11 cellular contexts compared by ENCODE assay signal in the genomic region with DNA sequence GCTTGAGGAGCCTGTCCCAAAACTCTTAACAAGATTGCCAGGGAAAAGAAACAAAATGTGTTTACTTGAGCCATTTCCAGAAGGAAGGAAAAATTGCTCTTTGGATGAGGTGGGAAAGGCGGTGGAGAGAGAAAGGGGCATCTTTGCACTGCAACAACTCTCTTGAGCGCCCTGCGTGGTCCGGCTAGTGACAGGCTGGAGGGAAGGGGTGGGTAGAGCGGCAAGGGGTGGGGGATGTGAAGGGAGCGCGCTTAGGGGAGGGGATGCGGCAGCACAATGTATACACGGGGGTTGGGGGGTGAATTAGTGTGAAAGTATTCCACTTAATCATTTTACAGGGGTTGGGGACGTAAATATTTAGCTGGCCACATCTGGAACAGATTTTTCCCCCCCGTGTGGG. TPM values are rescaled to one million over a fixed set of nuclear protein-coding genes. Genes with fewer than 3 reads are reported as not detected.
DNase-seq lines count a peak whose midpoint lies in the region; ATAC-seq, FAIRE-seq and TF ChIP-seq lines count a peak whose summit lies in the region.
"Had no signal": no experiment of that assay in that cellular context is flagged by ENCODE, and none has a peak within 500 bp of the region (broad histone marks: within the 10 kb centered on the region; RNA-seq: fewer than 3 reads in every experiment).

No MANE protein-coding gene starts in this region.

- no peaks in the 10 kb centered on the region for H4K20me1 ChIP-seq in neural cell (ENCODE audit: insufficient read depth)

- DNase-seq in body of pancreas (peak; percentile 16 to 47 (median 26)), right cardiac atrium (peak in 1 of 3 donors; percentile 34), upper lobe of left lung (no peak), urothelium cell line (ENCODE audit: low spot score) (no peak)
- DNase-seq: activated naive CD8-positive, alpha-beta T cell treated with anti-CD3 and anti-CD28 coated beads, Interleukin-2, amount 50 U/mL, for 24 hours; CD4-positive, alpha-beta T cell; effector CD8-positive, alpha-beta T cell; naive B cell had no signal

- TF ChIP-seq CTCF in body of pancreas (IDR thresholded peaks at IDR 0.05) (no peak), neural cell (IDR thresholded peaks at IDR 0.05; ENCODE audit: poor library complexity, severe bottlenecking) (no peak), upper lobe of left lung (IDR thresholded peaks at IDR 0.05) (no peak)

- 2 to 5% methylated on average over 11 of the region's 11 CpGs for WGBS in body of pancreas, 2 donors
- 2% methylated on average over 11 of the region's 11 CpGs for WGBS in right cardiac atrium
- 4 to 5% methylated on average over 11 of the region's 11 CpGs for WGBS in upper lobe of left lung, 2 donors

- H3K4me1 ChIP-seq in body of pancreas: peaks cover 13% of the 10 kb centered on the region
- peaks cover 2% of the 10 kb centered on the region for H3K4me1 ChIP-seq in right cardiac atrium (ENCODE audit: control insufficient read depth, insufficient read depth, low read length)
- H3K4me1 ChIP-seq in upper lobe of left lung: peaks cover 5 to 21% (median 7%) of the 10 kb centered on the region in 4 donors

- H3K27me3 ChIP-seq in body of pancreas: no peaks in the 10 kb centered on the region
- H3K27me3 ChIP-seq in right cardiac atrium (ENCODE audit: control insufficient read depth, insufficient read depth): no peaks in the 10 kb centered on the region
- H3K27me3 ChIP-seq in neural cell (ENCODE audit: insufficient read depth, low read depth, low read length): peaks cover 49% of the 10 kb centered on the region
- peaks cover 0 to 2% (median 0%) of the 10 kb centered on the region in 4 donors for H3K27me3 ChIP-seq in upper lobe of left lung

- H3K4me3 ChIP-seq in body of pancreas: peak overlapping the region; percentile 53 to 60
- H3K4me3 ChIP-seq in right cardiac atrium (ENCODE audit: low read length): peak overlapping the region; percentile 48
- peak overlapping the region; percentile 67 for H3K4me3 ChIP-seq in neural cell (ENCODE audit: low read length)
- peak overlapping the region in 3 of 4 donors; percentile 33 to 54 (median 44) for H3K4me3 ChIP-seq in upper lobe of left lung

- peak; percentile 16 for ATAC-seq in body of pancreas
- ATAC-seq in right cardiac atrium: no peak
- ATAC-seq in upper lobe of left lung (ENCODE audit: low FRiP score in 2 of 2): no peak
- no peak for ATAC-seq in HG03571 (IDR thresholded peaks at IDR 0.05; ENCODE audit: unreplicated experiment)
- no peak for ATAC-seq in GM19397 (IDR thresholded peaks at IDR 0.05; ENCODE audit: unreplicated experiment)
- ATAC-seq: activated naive CD8-positive, alpha-beta T cell treated with anti-CD3 and anti-CD28 coated beads, Interleukin-2, amount 50 U/mL, for 24 hours had no signal

- no peaks in the 10 kb centered on the region for H3K79me2 ChIP-seq in neural cell (replicated peaks; ENCODE audit: insufficient read depth, low read length)

- H3K27ac ChIP-seq in body of pancreas (peak overlapping the region; percentile 26 to 94 (median 84)), right cardiac atrium (ENCODE audit: low read length) (no peak overlapping the region), neural cell (ENCODE audit: low read length) (no peak overlapping the region), upper lobe of left lung (peak overlapping the region in 2 of 4 donors; percentile 47 to 61)

- no peaks in the 10 kb centered on the region for H3K36me3 ChIP-seq in body of pancreas (replicated peaks in 1 of 2; ENCODE audit: insufficient read depth in 1 of 2, low read depth in 2 of 2)
- no peaks in the 10 kb centered on the region for H3K36me3 ChIP-seq in neural cell (ENCODE audit: insufficient read depth, low read length)
- H3K36me3 ChIP-seq in upper lobe of left lung: no peaks in the 10 kb centered on the region

- TF ChIP-seq RAD21 in neural cell (conservative IDR thresholded peaks at IDR 0.05): no peak

- TF ChIP-seq EP300 in neural cell (conservative IDR thresholded peaks at IDR 0.05; ENCODE audit: poor library complexity, severe bottlenecking): no peak
- no peak for TF ChIP-seq EP300 in upper lobe of left lung (IDR thresholded peaks at IDR 0.05)

- H3K9me3 ChIP-seq in body of pancreas: no peaks in the 10 kb centered on the region
- H3K9me3 ChIP-seq in right cardiac atrium (ENCODE audit: control insufficient read depth, low read length): peaks cover 1% of the 10 kb centered on the region
- H3K9me3 ChIP-seq in neural cell (ENCODE audit: low read length): no peaks in the 10 kb centered on the region
- H3K9me3 ChIP-seq in upper lobe of left lung: no peaks in the 10 kb centered on the region

- no peak overlapping the region for H3K4me2 ChIP-seq in neural cell (ENCODE audit: low read length)

- H2AFZ ChIP-seq in neural cell (ENCODE audit: low read depth, low read length): no peak overlapping the region

- no peak overlapping the region for H3K9ac ChIP-seq in neural cell (ENCODE audit: low read length)

- no peak for FAIRE-seq in urothelium cell line (lab: Jason Lieb, UNC)

- no peaks in the 10 kb centered on the region for H3K9me2 ChIP-seq in neural cell (ENCODE audit: insufficient read depth, low read length)

- intact Hi-C loops in body of pancreas (cut with DNase I) (no loop called here), right cardiac atrium (cut with DNase I) (no loop called here)

- TF ChIP-seq POLR2A in body of pancreas (IDR thresholded peaks at IDR 0.05) (no peak), upper lobe of left lung (IDR thresholded peaks at IDR 0.05) (no peak)

- no peaks in the 10 kb centered on the region for H3F3A ChIP-seq in neural cell (ENCODE audit: insufficient read depth, low read length, poor library complexity, severe bottlenecking)

TF ChIP-seq in neural cell, 6 proteins besides CTCF, POLR2A, EP300 and RAD21:
- TF ChIP-seq POLR2AphosphoS5 (IDR thresholded peaks at IDR 0.05) (no peak), MXI1 (conservative IDR thresholded peaks at IDR 0.05; ENCODE audit: poor library complexity, severe bottlenecking) (no peak), SMC3 (conservative IDR thresholded peaks at IDR 0.05; ENCODE audit: poor library complexity) (no peak), EZH2 (IDR thresholded peaks at IDR 0.05; ENCODE audit: borderline replicate concordance, insufficient read depth, low read length, poor library complexity, severe bottlenecking) (no peak), TAF1 (IDR thresholded peaks at IDR 0.05; ENCODE audit: low read depth) (no peak)
- TF ChIP-seq, protein P1, sequence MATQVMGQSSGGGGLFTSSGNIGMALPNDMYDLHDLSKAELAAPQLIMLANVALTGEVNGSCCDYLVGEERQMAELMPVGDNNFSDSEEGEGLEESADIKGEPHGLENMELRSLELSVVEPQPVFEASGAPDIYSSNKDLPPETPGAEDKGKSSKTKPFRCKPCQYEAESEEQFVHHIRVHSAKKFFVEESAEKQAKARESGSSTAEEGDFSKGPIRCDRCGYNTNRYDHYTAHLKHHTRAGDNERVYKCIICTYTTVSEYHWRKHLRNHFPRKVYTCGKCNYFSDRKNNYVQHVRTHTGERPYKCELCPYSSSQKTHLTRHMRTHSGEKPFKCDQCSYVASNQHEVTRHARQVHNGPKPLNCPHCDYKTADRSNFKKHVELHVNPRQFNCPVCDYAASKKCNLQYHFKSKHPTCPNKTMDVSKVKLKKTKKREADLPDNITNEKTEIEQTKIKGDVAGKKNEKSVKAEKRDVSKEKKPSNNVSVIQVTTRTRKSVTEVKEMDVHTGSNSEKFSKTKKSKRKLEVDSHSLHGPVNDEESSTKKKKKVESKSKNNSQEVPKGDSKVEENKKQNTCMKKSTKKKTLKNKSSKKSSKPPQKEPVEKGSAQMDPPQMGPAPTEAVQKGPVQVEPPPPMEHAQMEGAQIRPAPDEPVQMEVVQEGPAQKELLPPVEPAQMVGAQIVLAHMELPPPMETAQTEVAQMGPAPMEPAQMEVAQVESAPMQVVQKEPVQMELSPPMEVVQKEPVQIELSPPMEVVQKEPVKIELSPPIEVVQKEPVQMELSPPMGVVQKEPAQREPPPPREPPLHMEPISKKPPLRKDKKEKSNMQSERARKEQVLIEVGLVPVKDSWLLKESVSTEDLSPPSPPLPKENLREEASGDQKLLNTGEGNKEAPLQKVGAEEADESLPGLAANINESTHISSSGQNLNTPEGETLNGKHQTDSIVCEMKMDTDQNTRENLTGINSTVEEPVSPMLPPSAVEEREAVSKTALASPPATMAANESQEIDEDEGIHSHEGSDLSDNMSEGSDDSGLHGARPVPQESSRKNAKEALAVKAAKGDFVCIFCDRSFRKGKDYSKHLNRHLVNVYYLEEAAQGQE (IDR thresholded peaks at IDR 0.05; ENCODE audit: borderline replicate concordance): no peak

RNA-seq across cellular contexts. Expression of a gene that starts 1.3 kb away (rescaled TPM):
- total RNA-seq in body of pancreas (10 to 100 TPM in 1 of 2 donors, 1 to 10 TPM in 1; 8.6 to 11.5 TPM), right cardiac atrium (1 to 10 TPM in 2 of 4 donors, under 1 TPM in 2; 0.31 to 3.7 (median 1.0) TPM), upper lobe of left lung (10 to 100 TPM in 1 of 6 donors, 1 to 10 TPM in 5; 1.1 to 12.6 (median 2.4) TPM)
- polyA plus RNA-seq in right cardiac atrium (0.52 TPM), neural cell (not detected in 2 replicates)
- polyA minus RNA-seq in neural cell: not detected in 2 replicates
- total RNA-seq: CD4-positive, alpha-beta T cell had no signal

Comparison
In these comparisons a context has a peak if more than half of its experiments do, and no peak if none do; other contexts are left out.
1. DNase-seq: peak in body of pancreas (4 of 4); none in upper lobe of left lung (0 of 2) and urothelium cell line (single experiment).
2. H3K27ac ChIP-seq: peak in body of pancreas (4 of 4); none in right cardiac atrium (single experiment) and neural cell (single experiment).
3. Peak in every context shown above with its lines, with median percentiles within 50 percentile points of each other: H3K4me3 ChIP-seq.